22 cellular contexts compared by ENCODE assay signal in genomic region chr10:113648478-113648877, GRCh38. TPM values are rescaled to one million over a fixed set of nuclear protein-coding genes. Genes with fewer than 3 reads are reported as not detected.
DNase-seq lines count a peak whose midpoint lies in the region; TF ChIP-seq lines count a peak whose summit lies in the region.
"Had no signal": no experiment of that assay in that cellular context is flagged by ENCODE, and none has a peak within 500 bp of the region (broad histone marks: within the 10 kb centered on the region; RNA-seq: fewer than 3 reads in every experiment).

No MANE protein-coding gene starts in this region.

- peak overlapping the region in 1 of 2 donors; percentile 60 for H3K27ac ChIP-seq in tibial artery
- H3K27ac ChIP-seq: spleen had no signal

- TF ChIP-seq CTCF in AG10803 (conservative IDR thresholded peaks at IDR 0.05; ENCODE audit: low read length) (no peak), fibroblast of the aortic adventitia (IDR thresholded peaks at IDR 0.05; ENCODE audit: insufficient read depth, low read length) (no peak), tibial artery (IDR thresholded peaks at IDR 0.05) (no peak)

- no peaks in the 10 kb centered on the region for H3K36me3 ChIP-seq in tibial artery
- H3K36me3 ChIP-seq: spleen had no signal

- H3K4me3 ChIP-seq in AG10803 (ENCODE audit: low read length) (no peak overlapping the region), fibroblast of the aortic adventitia (ENCODE audit: low read depth, low read length) (no peak overlapping the region), tibial artery (no peak overlapping the region)
- H3K4me3 ChIP-seq: spleen had no signal

- intact Hi-C loops in tibial artery (cut with DNase I; ENCODE audit: low total_unique reads): no loop called here

- peak; percentile 8 for DNase-seq in AG10803 (ENCODE audit: low read depth)
- peak; percentile 64 for DNase-seq in NCI-H460 (ENCODE audit: extremely low read depth, low read depth)
- DNase-seq in fibroblast of the aortic adventitia (ENCODE audit: low read depth): peak; percentile 4
- DNase-seq in myocyte (ENCODE audit: low read depth): peak; percentile 84
- DNase-seq in SIG-M5 (lab: John Stamatoyannopoulos, UW): no peak
- DNase-seq in GOT3 (lab: John Stamatoyannopoulos, UW): no peak
- no peak for DNase-seq in tibial artery
- no peak for DNase-seq in stimulated activated CD4-positive, alpha-beta T cell treated with anti-CD3 and anti-CD28 coated beads, Interleukin-4, amount 100 ng/mL, for 1 hour
- DNase-seq: activated CD4-positive, alpha-beta T cell treated with anti-CD3 and anti-CD28 coated beads, Interleukin-2, amount 50 U/mL, for 1 hour; amniotic stem cell; CD4-positive, alpha-beta T cell; cerebellar nuclear complex; DND-41; effector CD8-positive, alpha-beta T cell; NCI-H2029; NCI-H510A; posterior cingulate gyrus; spleen; substantia nigra had no signal

- no peaks in the 10 kb centered on the region for H3K27me3 ChIP-seq in tibial artery
- H3K27me3 ChIP-seq: spleen had no signal

- peaks cover 0 to 52% (median 5%) of the 10 kb centered on the region in 4 donors for H3K4me1 ChIP-seq in tibial artery
- H3K4me1 ChIP-seq: spleen had no signal

- no peaks in the 10 kb centered on the region for H3K9me3 ChIP-seq in tibial artery
- H3K9me3 ChIP-seq: spleen had no signal

RNA-seq across cellular contexts. Expression of gene NRAP, which starts 15.4 kb away (rescaled TPM):
- total RNA-seq in NCI-H460 (2014; rRNA removed; shearing (Covaris generic)): 2.7 and 3.0 TPM in 2 replicates
- polyA plus RNA-seq in NCI-H460 (2014; cell fraction: nucleus; rRNA removed): 1.5 and 2.3 TPM in 2 replicates
- total RNA-seq in fibroblast of the aortic adventitia (ENCODE audit: low replicate concordance) (under 0.01 TPM in 1 of 2 replicates, not detected in the other), myocyte (4.1 and 5.6 TPM in 2 replicates)
- polyA plus RNA-seq in myocyte (2012): 3.5 TPM
- total RNA-seq: CD4-positive, alpha-beta T cell; kidney epithelial cell; mesothelial cell of epicardium had no signal
- polyA plus RNA-seq: neural cell had no signal

RNA-seq across cellular contexts. Expression of gene CASP7, which starts 31.2 kb away (rescaled TPM):
- 105 and 121 TPM in 2 replicates for total RNA-seq in NCI-H460 (2014; rRNA removed; shearing (Covaris generic))
- polyA plus RNA-seq in NCI-H460 (2014; cell fraction: nucleus; rRNA removed): 62.2 and 91.7 TPM in 2 replicates
- total RNA-seq in fibroblast of the aortic adventitia (ENCODE audit: low replicate concordance): 8.1 and 19.8 TPM in 2 replicates
- 19.0 and 22.7 TPM in 2 replicates for total RNA-seq in myocyte
- polyA plus RNA-seq in myocyte (2012): 18.4 TPM

Comparison
In these comparisons a context has a peak if more than half of its experiments do, and no peak if none do; other contexts are left out.
1. DNase-seq: peak in AG10803 (single experiment), NCI-H460 (single experiment), fibroblast of the aortic adventitia (single experiment) and myocyte (single experiment); none in SIG-M5 (single experiment), GOT3 (single experiment), tibial artery (0 of 2) and stimulated activated CD4-positive, alpha-beta T cell treated with anti-CD3 and anti-CD28 coated beads, Interleukin-4, amount 100 ng/mL, for 1 hour (single experiment).